In the genomic region with DNA sequence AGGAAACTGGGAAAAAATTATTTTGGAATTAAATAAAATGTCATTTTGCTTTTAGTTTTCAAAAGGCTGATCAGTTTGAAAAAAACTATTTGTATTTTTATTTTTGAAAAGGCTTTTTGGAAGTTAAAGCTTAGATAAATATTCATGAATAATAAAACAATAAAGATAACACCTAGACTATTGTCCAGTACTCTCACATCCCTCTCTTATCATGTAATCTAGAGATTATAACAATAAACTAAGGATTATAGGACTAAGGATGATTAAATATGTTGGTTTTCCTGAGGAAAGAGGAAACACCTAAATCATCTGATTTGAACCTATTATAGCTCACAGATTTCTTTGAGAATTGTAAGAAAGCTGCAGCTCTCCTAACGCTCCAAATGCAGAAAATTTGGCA, we compare ENCODE assay signal across 36 cellular contexts.
"Had no signal": no experiment of that assay in that cellular context is flagged by ENCODE, and none has a peak within 500 bp of the region (broad histone marks: within the 10 kb centered on the region; RNA-seq: fewer than 3 reads in every experiment).

No MANE protein-coding gene starts in this region.

- H3K27ac ChIP-seq: ascending aorta, cardiac muscle cell, VCaP had no signal

- H3K9me3 Mint-ChIP-seq: activated B cell treated with CpG ODN at 0.5 μM for 24 hours; activated CD4-positive, alpha-beta memory T cell treated with anti-CD3 and anti-CD28 coated beads for 36 hours; activated CD4-positive, alpha-beta T cell treated with anti-CD3 and anti-CD28 coated beads, Interleukin-2, amount 10 ng/mL, durations not matched to agents 24 days and 14 days; activated CD8-positive, alpha-beta T cell treated with anti-CD3 and anti-CD28 coated beads for 36 hours; activated naive CD4-positive, alpha-beta T cell treated with anti-CD3 and anti-CD28 coated beads, Interleukin-2, amount 10 ng/mL, durations not matched to agents 7 days and 5 days; activated naive CD4-positive, alpha-beta T cell treated with anti-CD3 and anti-CD28 coated beads, Interleukin-2, amount 50 U/mL, for 24 hours; activated naive CD8-positive, alpha-beta T cell treated with anti-CD3 and anti-CD28 coated beads, Interleukin-2, amount 10 ng/mL, durations not matched to agents 7 days and 5 days; activated naive CD8-positive, alpha-beta T cell treated with anti-CD3 and anti-CD28 coated beads, Interleukin-2, amount 50 U/mL, for 24 hours; activated T-cell treated with anti-CD3 and anti-CD28 coated beads, Interleukin-2, amount 50 U/mL, for 4 hours; activated T-cell treated with anti-CD3 and anti-CD28 coated beads, Interleukin-2, amount 50 U/mL, for 72 hours; activated T-helper 2 cell treated with anti-CD3 and anti-CD28 coated beads, Interferon-gamma antibody, Interleukin-2, Interleukin-4, amounts not matched to agents 10 μg/mL and 5 μg/mL and 100 μg/mL, durations not matched to agents 14 hours and 24 hours and 36 hours; brain; central memory CD8-positive, alpha-beta T cell; T-helper 1 cell treated with Interleukin-12 subunit alpha and Interleukin-12 subunit beta and Interleukin-4 antibody, amounts not matched to agents 30 μg/mL and 1 μg/mL, for 36 hours; T-helper 2 cell treated with Interferon-gamma antibody and Interleukin-4, amounts not matched to agents 5 μg/mL and 100 μg/mL, for 36 hours had no signal

- DNase-seq: activated B cell treated with CpG ODN at 0.5 μM for 24 hours; activated CD4-positive, alpha-beta memory T cell treated with anti-CD3 and anti-CD28 coated beads for 36 hours; activated CD4-positive, alpha-beta T cell treated with anti-CD3 and anti-CD28 coated beads for 4 hours; activated CD4-positive, alpha-beta T cell treated with anti-CD3 and anti-CD28 coated beads, Interleukin-2, amount 10 ng/mL, durations not matched to agents 24 days and 14 days; activated CD4-positive, alpha-beta T cell treated with anti-CD3 and anti-CD28 coated beads, Interleukin-2, amount 50 U/mL, for 1 hour; activated CD4-positive, alpha-beta T cell treated with anti-CD3 and anti-CD28 coated beads, Interleukin-2, amount 50 U/mL, for 4 hours; activated CD4-positive, CD25-positive, alpha-beta regulatory T cell treated with anti-CD3 and anti-CD28 coated beads, Interleukin-2, amount 50 U/mL, for 72 hours; activated CD8-positive, alpha-beta memory T cell treated with anti-CD3 and anti-CD28 coated beads, Interleukin-2, amount 50 U/mL, for 4 hours; activated CD8-positive, alpha-beta T cell treated with anti-CD3 and anti-CD28 coated beads for 36 hours; activated effector memory CD4-positive, alpha-beta T cell treated with Interleukin-2 at 50 U/mL for 16 hours; activated gamma-delta T cell; activated naive CD4-positive, alpha-beta T cell treated with anti-CD3 and anti-CD28 coated beads, Interleukin-2, amount 10 ng/mL, durations not matched to agents 7 days and 5 days; activated naive CD4-positive, alpha-beta T cell treated with Interleukin-2 at 50 U/mL for 16 hours; activated naive CD8-positive, alpha-beta T cell treated with anti-CD3 and anti-CD28 coated beads, Interleukin-2, amount 10 ng/mL, durations not matched to agents 7 days and 5 days; activated naive CD8-positive, alpha-beta T cell treated with anti-CD3 and anti-CD28 coated beads, Interleukin-2, amount 50 U/mL, for 24 hours; activated T-cell treated with anti-CD3 and anti-CD28 coated beads for 4 hours; activated T-cell treated with anti-CD3 and anti-CD28 coated beads, Interleukin-2, amount 50 U/mL, for 1 hour; activated T-cell treated with anti-CD3 and anti-CD28 coated beads, Interleukin-2, amount 50 U/mL, for 4 hours; activated T-cell treated with anti-CD3 and anti-CD28 coated beads, Interleukin-2, amount 50 U/mL, for 72 hours; amygdala; anterior cingulate cortex; caudate nucleus; cerebellar nuclear complex; T-helper 1 cell; T-helper 2 cell; T-helper 9 cell had no signal

- H3K27me3 Mint-ChIP-seq: activated B cell treated with CpG ODN at 0.5 μM for 24 hours; activated CD4-positive, alpha-beta memory T cell treated with anti-CD3 and anti-CD28 coated beads for 36 hours; activated CD4-positive, alpha-beta T cell treated with anti-CD3 and anti-CD28 coated beads, Interleukin-2, amount 10 ng/mL, durations not matched to agents 24 days and 14 days; activated CD8-positive, alpha-beta T cell treated with anti-CD3 and anti-CD28 coated beads for 36 hours; activated naive CD4-positive, alpha-beta T cell treated with anti-CD3 and anti-CD28 coated beads, Interleukin-2, amount 10 ng/mL, durations not matched to agents 7 days and 5 days; activated naive CD4-positive, alpha-beta T cell treated with anti-CD3 and anti-CD28 coated beads, Interleukin-2, amount 50 U/mL, for 24 hours; activated naive CD8-positive, alpha-beta T cell; activated naive CD8-positive, alpha-beta T cell treated with anti-CD3 and anti-CD28 coated beads, Interleukin-2, amount 10 ng/mL, durations not matched to agents 7 days and 5 days; activated naive CD8-positive, alpha-beta T cell treated with anti-CD3 and anti-CD28 coated beads, Interleukin-2, amount 50 U/mL, for 24 hours; brain; central memory CD8-positive, alpha-beta T cell had no signal

- H3K4me1 Mint-ChIP-seq: activated B cell treated with CpG ODN at 0.5 μM for 24 hours; activated CD4-positive, alpha-beta T cell treated with anti-CD3 and anti-CD28 coated beads, Interleukin-2, amount 10 ng/mL, durations not matched to agents 24 days and 14 days; activated naive CD4-positive, alpha-beta T cell treated with anti-CD3 and anti-CD28 coated beads, Interleukin-2, amount 10 ng/mL, durations not matched to agents 7 days and 5 days; activated naive CD4-positive, alpha-beta T cell treated with anti-CD3 and anti-CD28 coated beads, Interleukin-2, amount 50 U/mL, for 24 hours; activated naive CD8-positive, alpha-beta T cell treated with anti-CD3 and anti-CD28 coated beads, Interleukin-2, amount 10 ng/mL, durations not matched to agents 7 days and 5 days; activated naive CD8-positive, alpha-beta T cell treated with anti-CD3 and anti-CD28 coated beads, Interleukin-2, amount 50 U/mL, for 24 hours; brain; central memory CD8-positive, alpha-beta T cell had no signal

- ATAC-seq: activated CD8-positive, alpha-beta T cell treated with anti-CD3 and anti-CD28 coated beads for 36 hours; activated naive CD8-positive, alpha-beta T cell treated with anti-CD3 and anti-CD28 coated beads, Interleukin-2, amount 50 U/mL, for 24 hours; activated T-cell treated with anti-CD3 and anti-CD28 coated beads, Interleukin-2, amount 50 U/mL, for 4 hours; activated T-cell treated with anti-CD3 and anti-CD28 coated beads, Interleukin-2, amount 50 U/mL, for 72 hours had no signal

- H3K4me3 Mint-ChIP-seq: activated B cell treated with CpG ODN at 0.5 μM for 24 hours; activated CD4-positive, alpha-beta memory T cell treated with anti-CD3 and anti-CD28 coated beads for 36 hours; activated CD4-positive, alpha-beta T cell treated with anti-CD3 and anti-CD28 coated beads, Interleukin-2, amount 10 ng/mL, durations not matched to agents 24 days and 14 days; activated CD8-positive, alpha-beta T cell treated with anti-CD3 and anti-CD28 coated beads for 36 hours; activated naive CD4-positive, alpha-beta T cell treated with anti-CD3 and anti-CD28 coated beads, Interleukin-2, amount 10 ng/mL, durations not matched to agents 7 days and 5 days; activated naive CD4-positive, alpha-beta T cell treated with anti-CD3 and anti-CD28 coated beads, Interleukin-2, amount 50 U/mL, for 24 hours; activated naive CD8-positive, alpha-beta T cell; activated naive CD8-positive, alpha-beta T cell treated with anti-CD3 and anti-CD28 coated beads, Interleukin-2, amount 10 ng/mL, durations not matched to agents 7 days and 5 days; activated naive CD8-positive, alpha-beta T cell treated with anti-CD3 and anti-CD28 coated beads, Interleukin-2, amount 50 U/mL, for 24 hours; activated T-cell treated with anti-CD3 and anti-CD28 coated beads, Interleukin-2, amount 50 U/mL, for 4 hours; activated T-cell treated with anti-CD3 and anti-CD28 coated beads, Interleukin-2, amount 50 U/mL, for 72 hours; brain; central memory CD8-positive, alpha-beta T cell; T-helper 1 cell treated with Interleukin-12 subunit alpha and Interleukin-12 subunit beta and Interleukin-4 antibody, amounts not matched to agents 30 μg/mL and 1 μg/mL, for 36 hours; T-helper 2 cell treated with Interferon-gamma antibody and Interleukin-4, amounts not matched to agents 5 μg/mL and 100 μg/mL, for 36 hours had no signal

- H3K4me1 ChIP-seq: ascending aorta had no signal

- H3K4me3 ChIP-seq: ascending aorta, cardiac muscle cell had no signal

- H3K27ac Mint-ChIP-seq: activated B cell treated with CpG ODN at 0.5 μM for 24 hours; activated CD4-positive, alpha-beta memory T cell treated with anti-CD3 and anti-CD28 coated beads for 36 hours; activated CD4-positive, alpha-beta T cell treated with anti-CD3 and anti-CD28 coated beads, Interleukin-2, amount 10 ng/mL, durations not matched to agents 24 days and 14 days; activated CD8-positive, alpha-beta T cell treated with anti-CD3 and anti-CD28 coated beads for 36 hours; activated naive CD4-positive, alpha-beta T cell treated with anti-CD3 and anti-CD28 coated beads, Interleukin-2, amount 10 ng/mL, durations not matched to agents 7 days and 5 days; activated naive CD4-positive, alpha-beta T cell treated with anti-CD3 and anti-CD28 coated beads, Interleukin-2, amount 50 U/mL, for 24 hours; activated naive CD8-positive, alpha-beta T cell; activated naive CD8-positive, alpha-beta T cell treated with anti-CD3 and anti-CD28 coated beads, Interleukin-2, amount 10 ng/mL, durations not matched to agents 7 days and 5 days; activated naive CD8-positive, alpha-beta T cell treated with anti-CD3 and anti-CD28 coated beads, Interleukin-2, amount 50 U/mL, for 24 hours; activated T-cell treated with anti-CD3 and anti-CD28 coated beads, Interleukin-2, amount 50 U/mL, for 72 hours; activated T-helper 2 cell treated with anti-CD3 and anti-CD28 coated beads, Interferon-gamma antibody, Interleukin-2, Interleukin-4, amounts not matched to agents 10 μg/mL and 5 μg/mL and 100 μg/mL, durations not matched to agents 14 hours and 24 hours and 36 hours; brain; T-helper 1 cell treated with Interleukin-12 subunit alpha and Interleukin-12 subunit beta and Interleukin-4 antibody, amounts not matched to agents 30 μg/mL and 1 μg/mL, for 36 hours; T-helper 2 cell treated with Interferon-gamma antibody and Interleukin-4, amounts not matched to agents 5 μg/mL and 100 μg/mL, for 36 hours had no signal

- H3K9me3 ChIP-seq: ascending aorta had no signal
